In genomic region chrX:20266810-20267598, GRCh38 we compare ENCODE assay signal across 8 cellular contexts. TPM values are rescaled to one million over a fixed set of nuclear protein-coding genes. Genes with fewer than 3 reads are reported as not detected.
DNase-seq lines count a peak whose midpoint lies in the region; ATAC-seq and TF ChIP-seq lines count a peak whose summit lies in the region.

TSS of gene RPS6KA3 (minus strand) at chrX:20266909. CDS start at chrX:20266632, 277 bp downstream.

- no peaks in the 10 kb centered on the region for H3K9me3 Mint-ChIP-seq in activated T-helper 17 cell treated with anti-CD3 and anti-CD28 coated beads, Interleukin-2, amount 50 U/mL, for 72 hours
- no peaks in the 10 kb centered on the region for H3K9me3 Mint-ChIP-seq in natural killer cell

- intact Hi-C loops in natural killer cell (cut with micrococcal nuclease) = no loop called here

- H4K20me1 ChIP-seq in DOHH2 (ENCODE audit: control insufficient read depth, insufficient read depth, low read depth, low read length) = no peaks in the 10 kb centered on the region; the same call in 1 of the 2 replicates

- no peak for TF ChIP-seq CTCF in DOHH2 (IDR thresholded peaks at IDR 0.05; ENCODE audit: low read depth, low read length, poor library complexity, severe bottlenecking)
- TF ChIP-seq CTCF in fibroblast of mammary gland (conservative IDR thresholded peaks at IDR 0.05; ENCODE audit: control insufficient read depth, insufficient read depth, low read depth, low read length) = no peak
- TF ChIP-seq CTCF in natural killer cell (IDR thresholded peaks at IDR 0.05) = no peak

- H3K36me3 Mint-ChIP-seq in activated T-helper 17 cell treated with anti-CD3 and anti-CD28 coated beads, Interleukin-2, amount 50 U/mL, for 72 hours (ENCODE audit: low read depth) = peaks cover 30% of the 10 kb centered on the region
- H3K36me3 Mint-ChIP-seq in natural killer cell = no peaks in the 10 kb centered on the region

- no peaks in the 10 kb centered on the region for H3K36me3 ChIP-seq in DOHH2 (ENCODE audit: control insufficient read depth, low read length)

- no peaks in the 10 kb centered on the region for H3K27me3 Mint-ChIP-seq in activated T-helper 17 cell treated with anti-CD3 and anti-CD28 coated beads, Interleukin-2, amount 50 U/mL, for 72 hours
- H3K27me3 Mint-ChIP-seq in natural killer cell (ENCODE audit: low read depth in 2 of 2) = no peaks in the 10 kb centered on the region

- H3K4me3 ChIP-seq in DOHH2 (ENCODE audit: low read length) (peak within 1 kb of the TSS; percentile 89), fibroblast of mammary gland (ENCODE audit: control insufficient read depth, low read depth, low read length) (peak within 1 kb of the TSS; percentile 69)

- H3K9me2 ChIP-seq in DOHH2 (replicated peaks; ENCODE audit: control insufficient read depth, low read length) = no peaks in the 10 kb centered on the region

- no peaks in the 10 kb centered on the region for H3K9me3 ChIP-seq in DOHH2 (ENCODE audit: control insufficient read depth, insufficient read depth, low read length)

- peaks cover 41% of the 10 kb centered on the region for H3K79me2 ChIP-seq in DOHH2 (ENCODE audit: control insufficient read depth, low read length)

- peak within 1 kb of the TSS; percentile 88 for H3K4me3 Mint-ChIP-seq in activated T-helper 17 cell treated with anti-CD3 and anti-CD28 coated beads, Interleukin-2, amount 50 U/mL, for 72 hours
- H3K4me3 Mint-ChIP-seq in natural killer cell = peak within 1 kb of the TSS; percentile 97

- H3K4me1 Mint-ChIP-seq in activated T-helper 17 cell treated with anti-CD3 and anti-CD28 coated beads, Interleukin-2, amount 50 U/mL, for 72 hours = peaks cover 7% of the 10 kb centered on the region
- peaks cover 19% of the 10 kb centered on the region in 2 donors for H3K4me1 Mint-ChIP-seq in natural killer cell

- peaks cover 7% of the 10 kb centered on the region; the same call in 1 of the 2 replicates for H3K27me3 ChIP-seq in DOHH2 (ENCODE audit: control insufficient read depth, low read length)

- H3F3A ChIP-seq in DOHH2 (ENCODE audit: control insufficient read depth, insufficient read depth) = no peaks in the 10 kb centered on the region

- peak within 1 kb of the TSS; percentile 82 for H3K4me2 ChIP-seq in DOHH2 (ENCODE audit: low read length)

- H3K27ac ChIP-seq in DOHH2 (ENCODE audit: low read depth, low read length) = peak within 1 kb of the TSS; percentile 21; the same call in 1 of the 2 replicates

- ATAC-seq in GM21825 (IDR thresholded peaks at IDR 0.05; ENCODE audit: unreplicated experiment) (peak; percentile 77), natural killer cell (peak; percentile 76 to 92 (median 86))
- ATAC-seq in activated T-helper 17 cell treated with anti-CD3 and anti-CD28 coated beads, Interleukin-2, amount 50 U/mL, for 72 hours (replicated peaks) = peak; percentile 76

- DNase-seq in LHCN-M2 (ENCODE audit: low read depth) (peak; percentile 80), RPMI8226 (peak; percentile 89), fibroblast of mammary gland (ENCODE audit: low read depth) (peak; percentile 78), natural killer cell (peak; percentile 84)
- DNase-seq in stimulated activated naive CD4-positive, alpha-beta T cell (lab: John Stamatoyannopoulos, UW) = peak; percentile 83 to 89 (median 88)

- peaks cover 22% of the 10 kb centered on the region for H3K4me1 ChIP-seq in DOHH2 (ENCODE audit: control insufficient read depth, low read length)

- peak within 1 kb of the TSS; percentile 100 for H3K27ac Mint-ChIP-seq in activated T-helper 17 cell treated with anti-CD3 and anti-CD28 coated beads, Interleukin-2, amount 50 U/mL, for 72 hours
- peak within 1 kb of the TSS; percentile 93 to 94 for H3K27ac Mint-ChIP-seq in natural killer cell

RNA-seq across cellular contexts. Expression of gene RPS6KA3, which starts in this region (rescaled TPM):
- total RNA-seq in LHCN-M2 (2014; rRNA removed) (21.3 and 27.2 TPM in 2 replicates), natural killer cell (10 to 100 TPM; 62.1 to 82.9 (median 79.4) TPM)
- polyA plus RNA-seq in LHCN-M2 (2012) = 10.6 TPM
- total RNA-seq in activated T-helper 17 cell treated with anti-CD3 and anti-CD28 coated beads, Interleukin-2, amount 50 U/mL, for 72 hours = 10 to 100 TPM; 53.4 to 64.9 TPM

Comparison
In these comparisons a context has a peak if more than half of its experiments do, and no peak if none do; other contexts are left out.
1. Peak in every context shown above with its lines: DNase-seq, ATAC-seq, H3K4me3 ChIP-seq and H3K27ac ChIP-seq.